23 cellular contexts compared by ENCODE assay signal in genomic region chr17:54784305-54784704, GRCh38.
"Had no signal": no experiment of that assay in that cellular context is flagged by ENCODE, and none has a peak within 500 bp of the region (broad histone marks: within the 10 kb centered on the region; RNA-seq: fewer than 3 reads in every experiment).

No MANE protein-coding gene starts in this region.

- H3K9ac ChIP-seq: neural progenitor cell, parathyroid adenoma had no signal

- H3K79me2 ChIP-seq: parathyroid adenoma had no signal

- H3K9me3 ChIP-seq: ovary, psoas muscle, right lobe of liver, sigmoid colon, stomach, thoracic aorta, thyroid gland, tibial nerve, upper lobe of left lung, vagina had no signal

- DNase-seq: occipital lobe; ovary; psoas muscle; right cardiac atrium; right lobe of liver; sigmoid colon; small intestine; stimulated activated CD4-positive, alpha-beta T cell treated with anti-CD3 and anti-CD28 coated beads, Interleukin-15, amount 100 ng/mL, for 24 hours; stimulated activated CD4-positive, alpha-beta T cell treated with anti-CD3 and anti-CD28 coated beads, Interleukin-2, amount 100 ng/mL, for 24 hours; stimulated activated CD4-positive, alpha-beta T cell treated with anti-CD3 and anti-CD28 coated beads, Interleukin-2, amount 100 ng/mL, for 48 hours; stimulated activated CD4-positive, alpha-beta T cell treated with anti-CD3 and anti-CD28 coated beads, Interleukin-4, amount 100 ng/mL, for 24 hours; stimulated activated naive B cell treated with anti-CD40 and anti-IgM and Interleukin-4, amounts not matched to agents 10 μg/mL and 1 μg/mL and 100 μg/mL, for 72 hours; stimulated activated naive CD4-positive, alpha-beta T cell treated with Interleukin-2 at 50 U/mL for 16 hours; stomach; thyroid gland; trophoblast cell; upper lobe of left lung had no signal

- H3K27me3 ChIP-seq: neural progenitor cell, ovary, right lobe of liver, sigmoid colon, stomach, thyroid gland, tibial nerve, upper lobe of left lung, vagina had no signal

- H3K4me3 ChIP-seq: neural progenitor cell, ovary, psoas muscle, right lobe of liver, sigmoid colon, stomach, thoracic aorta, thyroid gland, tibial nerve, upper lobe of left lung, vagina had no signal

- H3K36me3 ChIP-seq: neural progenitor cell, ovary, right lobe of liver, sigmoid colon, stomach, thoracic aorta, thyroid gland, tibial nerve, upper lobe of left lung, vagina had no signal

- H3K27ac ChIP-seq: neural progenitor cell, ovary, parathyroid adenoma, psoas muscle, right lobe of liver, sigmoid colon, stomach, thoracic aorta, thyroid gland, tibial nerve, upper lobe of left lung, vagina had no signal

- H3K4me2 ChIP-seq: neural progenitor cell had no signal

- H3K4me1 ChIP-seq: neural progenitor cell, parathyroid adenoma, psoas muscle, right lobe of liver, stomach, tibial nerve, upper lobe of left lung, vagina had no signal

- H2AFZ ChIP-seq: neural progenitor cell, parathyroid adenoma had no signal

- ATAC-seq: psoas muscle; right cardiac atrium; right lobe of liver; stimulated activated effector memory CD8-positive, alpha-beta T cell treated with anti-CD3 and anti-CD28 coated beads, Interleukin-12 subunit alpha, Interleukin-12 subunit beta, amount 100 ng/mL, for 72 hours; stimulated activated naive B cell treated with anti-CD40 and anti-IgM and Interleukin-4, amounts not matched to agents 10 μg/mL and 1 μg/mL and 100 μg/mL, for 72 hours had no signal
